10 cellular contexts compared by ENCODE assay signal in genomic region chr17:43018932-43019331, GRCh38. TPM values are rescaled to one million over a fixed set of nuclear protein-coding genes. Genes with fewer than 3 reads are reported as not detected.
A peak's percentile ranks its signal among the peaks of the same experiment; 100 is the strongest.
DNase-seq lines count a peak whose midpoint lies in the region; ATAC-seq, FAIRE-seq and TF ChIP-seq lines count a peak whose summit lies in the region.
"Had no signal": no experiment of that assay in that cellular context is flagged by ENCODE, and none has a peak within 500 bp of the region (broad histone marks: within the 10 kb centered on the region; RNA-seq: fewer than 3 reads in every experiment).

No MANE protein-coding gene starts in this region.

- H3K9me1 ChIP-seq in K562 (ENCODE audit: control insufficient read depth, insufficient read depth, low read length): peaks cover 10% of the 10 kb centered on the region

- H3K27me3 ChIP-seq in K562 (ENCODE audit: control insufficient read depth in 2 of 2, insufficient read depth in 2 of 2, low read length in 2 of 2): no peaks in the 10 kb centered on the region
- H3K27me3 ChIP-seq in naive thymus-derived CD4-positive, alpha-beta T cell (ENCODE audit: control insufficient read depth in 2 of 2, insufficient read depth in 2 of 2, low read length in 2 of 2): no peaks in the 10 kb centered on the region

- peak overlapping the region; percentile 25 for H3K4me3 Mint-ChIP-seq in natural killer cell
- no peak overlapping the region for H3K4me3 Mint-ChIP-seq in natural killer cell treated with Interleukin-12 subunit alpha and Interleukin-12 subunit beta and Interleukin-15 and Interleukin-18, amount 100 ng/mL, for 72 hours
- H3K4me3 Mint-ChIP-seq in naive thymus-derived CD4-positive, alpha-beta T cell: peak overlapping the region in 1 of 10 donors; percentile 29

- H3K9me3 ChIP-seq in K562 (replicated peaks; ENCODE audit: control insufficient read depth, insufficient read depth, low read depth, low read length): no peaks in the 10 kb centered on the region
- no peaks in the 10 kb centered on the region for H3K9me3 ChIP-seq in naive thymus-derived CD4-positive, alpha-beta T cell (ENCODE audit: control insufficient read depth in 2 of 3, low read length in 3 of 3)

- in situ Hi-C loops in K562 (cut with MboI): loop anchor here (10.0 kb wide), 1 partner anchor 296 kb away; no protein-coding TSS in a partner anchor

- no peak for TF ChIP-seq POLR2A in K562 (conservative IDR thresholded peaks at IDR 0.05)

- TF ChIP-seq CTCF in natural killer cell (IDR thresholded peaks at IDR 0.05) (no peak), K562 (IDR thresholded peaks at IDR 0.05 in 2 of 3, conservative IDR thresholded peaks at IDR 0.05 in 1 of 3; ENCODE audit: insufficient read depth in 2 of 3, low read depth in 1 of 3, low read length in 3 of 3) (no peak)

- POLR2A ChIA-PET in K562 (lab: Yijun Ruan, JAX): interaction anchor here (1.2 to 6.7 kb wide), 4 partner anchors 8 to 297 kb away, joined by 3 to 79 read pairs (median 4); no protein-coding TSS in a partner anchor
- POLR2A ChIA-PET in naive thymus-derived CD4-positive, alpha-beta T cell (lab: Charles Lee): interaction anchor here (0.7 to 1.4 kb wide), 5 partner anchors 9 to 106 kb away, joined by 3 to 4 read pairs (median 3); partner anchors contain the start of genes BRCA1 and RPL27

- ATAC-seq in natural killer cell (no peak), K562 (no peak), HG03439 (IDR thresholded peaks at IDR 0.05; ENCODE audit: unreplicated experiment) (no peak), HG03354 (IDR thresholded peaks at IDR 0.05; ENCODE audit: poor library complexity, severe bottlenecking, unreplicated experiment) (no peak)
- ATAC-seq in natural killer cell treated with Interleukin-12 subunit alpha and Interleukin-12 subunit beta and Interleukin-15 and Interleukin-18, amount 100 ng/mL, for 72 hours: no peak
- ATAC-seq in naive thymus-derived CD4-positive, alpha-beta T cell: no peak

- no peaks in the 10 kb centered on the region for H3K9me3 Mint-ChIP-seq in natural killer cell
- H3K9me3 Mint-ChIP-seq in natural killer cell treated with Interleukin-12 subunit alpha and Interleukin-12 subunit beta and Interleukin-15 and Interleukin-18, amount 100 ng/mL, for 72 hours: no peaks in the 10 kb centered on the region
- H3K9me3 Mint-ChIP-seq in naive thymus-derived CD4-positive, alpha-beta T cell: no peaks in the 10 kb centered on the region
- H3K9me3 Mint-ChIP-seq: IgD-negative memory B cell had no signal

- CTCF ChIA-PET in K562 (lab: Yijun Ruan, JAX; ENCODE audit: low intra/inter-chr PET ratio): no interaction called here
- CTCF ChIA-PET in naive thymus-derived CD4-positive, alpha-beta T cell (lab: Charles Lee): interaction anchor here (0.7 to 1.1 kb wide), 2 partner anchors 13 to 21 kb away, joined by 3 read pairs; partner anchors contain the start of genes IFI35 and RPL27

- H3K36me3 ChIP-seq in K562 (ENCODE audit: control insufficient read depth, insufficient read depth, low read length): peaks cover 49% of the 10 kb centered on the region; the same call in 2 of the 3 replicates
- peaks cover 0 to 23% (median 0%) of the 10 kb centered on the region in 3 experiments for H3K36me3 ChIP-seq in naive thymus-derived CD4-positive, alpha-beta T cell (ENCODE audit: control insufficient read depth in 2 of 3, insufficient read depth in 3 of 3, low read length in 3 of 3)

- H3K36me3 Mint-ChIP-seq in natural killer cell: no peaks in the 10 kb centered on the region
- no peaks in the 10 kb centered on the region for H3K36me3 Mint-ChIP-seq in natural killer cell treated with Interleukin-12 subunit alpha and Interleukin-12 subunit beta and Interleukin-15 and Interleukin-18, amount 100 ng/mL, for 72 hours
- H3K36me3 Mint-ChIP-seq in naive thymus-derived CD4-positive, alpha-beta T cell: peaks cover 0 to 3% (median 0%) of the 10 kb centered on the region in 5 donors

- peak overlapping the region; percentile 83; the same call in 1 of the 3 replicates for H3K27ac ChIP-seq in K562 (ENCODE audit: extremely low read depth, low read depth, low read length)
- H3K27ac ChIP-seq in naive thymus-derived CD4-positive, alpha-beta T cell (ENCODE audit: low read depth, low read length): no peak overlapping the region

- 16% methylated on average over 4 of the region's 4 CpGs for WGBS in K562 (ENCODE audit: insufficient coverage, low coverage, missing lambda C conversion rate)

- peak overlapping the region in 1 of 2 donors; percentile 68 for H3K27ac Mint-ChIP-seq in natural killer cell
- H3K27ac Mint-ChIP-seq in natural killer cell treated with Interleukin-12 subunit alpha and Interleukin-12 subunit beta and Interleukin-15 and Interleukin-18, amount 100 ng/mL, for 72 hours: peak overlapping the region in 1 of 2 donors; percentile 15
- H3K27ac Mint-ChIP-seq in naive thymus-derived CD4-positive, alpha-beta T cell: peak overlapping the region in 8 of 9 donors; percentile 34 to 86 (median 72)

- H3K27me3 Mint-ChIP-seq in natural killer cell (ENCODE audit: low read depth in 2 of 2): no peaks in the 10 kb centered on the region
- no peaks in the 10 kb centered on the region for H3K27me3 Mint-ChIP-seq in natural killer cell treated with Interleukin-12 subunit alpha and Interleukin-12 subunit beta and Interleukin-15 and Interleukin-18, amount 100 ng/mL, for 72 hours
- H3K27me3 Mint-ChIP-seq in naive thymus-derived CD4-positive, alpha-beta T cell: peaks cover 0 to 2% (median 0%) of the 10 kb centered on the region in 5 donors
- H3K27me3 Mint-ChIP-seq: IgD-negative memory B cell had no signal

- no peak overlapping the region for H3K4me3 ChIP-seq in K562
- H3K4me3 ChIP-seq in naive thymus-derived CD4-positive, alpha-beta T cell (ENCODE audit: low read length): no peak overlapping the region

- BruUV-seq in K562 (replicated peaks; lab: Mats Ljungman, UMichigan): no TSS peak

- DNase-seq in natural killer cell (no peak), K562 (ENCODE audit: extremely low read depth in 1 of 4, low spot score in 3 of 4) (no peak), NCI-H226 (no peak), HPDE6-E6E7 (ENCODE audit: extremely low spot score) (no peak)
- DNase-seq in natural killer cell treated with Interleukin-12 subunit alpha and Interleukin-12 subunit beta and Interleukin-15 and Interleukin-18, amount 100 ng/mL, for 72 hours (ENCODE audit: low spot score): no peak
- DNase-seq in naive thymus-derived CD4-positive, alpha-beta T cell: no peak

- H3K4me2 ChIP-seq in K562 (ENCODE audit: insufficient read depth, low read length): peak overlapping the region; percentile 62; the same call in 1 of the 2 replicates

- no peak overlapping the region for H2AFZ ChIP-seq in K562 (ENCODE audit: low read depth, low read length)

- TF ChIP-seq EP300 in K562 (IDR thresholded peaks at IDR 0.05; ENCODE audit: low read length): no peak

- peaks cover 40% of the 10 kb centered on the region for H3K79me2 ChIP-seq in K562 (ENCODE audit: control insufficient read depth, insufficient read depth, low read length)

- peak overlapping the region in 1 of 2 experiments; percentile 30; a peak in 1 of 4 replicates for H3K9ac ChIP-seq in K562 (ENCODE audit: insufficient read depth in 1 of 2, low read depth in 2 of 2, low read length in 2 of 2)

- TF ChIP-seq RAD21 in K562 (CRISPR knock-in tag; conservative IDR thresholded peaks at IDR 0.05 in 1 of 2, IDR thresholded peaks at IDR 0.05 in 1 of 2): no peak

- H4K20me1 ChIP-seq in K562 (replicated peaks; ENCODE audit: control insufficient read depth, insufficient read depth, low read length): peaks cover 10% of the 10 kb centered on the region; the same call in 1 of the 2 replicates

- H3K4me1 ChIP-seq in K562 (replicated peaks in 1 of 2; ENCODE audit: control insufficient read depth in 2 of 2, insufficient read depth in 2 of 2, low read length in 2 of 2): peaks cover 34 to 53% of the 10 kb centered on the region in 2 experiments
- peaks cover 15 to 20% of the 10 kb centered on the region in 2 donors for H3K4me1 ChIP-seq in naive thymus-derived CD4-positive, alpha-beta T cell (ENCODE audit: control insufficient read depth in 2 of 2, insufficient read depth in 2 of 2, low read length in 2 of 2)

- peaks cover 0 to 32% of the 10 kb centered on the region in 2 donors for H3K4me1 Mint-ChIP-seq in natural killer cell
- peaks cover 6 to 24% of the 10 kb centered on the region in 2 donors for H3K4me1 Mint-ChIP-seq in natural killer cell treated with Interleukin-12 subunit alpha and Interleukin-12 subunit beta and Interleukin-15 and Interleukin-18, amount 100 ng/mL, for 72 hours (ENCODE audit: low read depth in 2 of 2)
- H3K4me1 Mint-ChIP-seq in naive thymus-derived CD4-positive, alpha-beta T cell: peaks cover 8 to 33% (median 29%) of the 10 kb centered on the region in 7 donors

- intact Hi-C loops in natural killer cell (cut with micrococcal nuclease): no loop called here
- intact Hi-C loops in K562 (cut with micrococcal nuclease): no loop called here
- intact Hi-C loops in naive thymus-derived CD4-positive, alpha-beta T cell (cut with micrococcal nuclease): no loop called here

- no peak for FAIRE-seq in K562 (lab: Jason Lieb, UNC)
- FAIRE-seq: small intestine had no signal

RNA-seq across cellular contexts. Expression of gene VAT1, which starts 3.3 kb away (rescaled TPM):
- total RNA-seq in natural killer cell: 10 to 100 TPM; 21.1 to 32.1 (median 31.9) TPM
- total RNA-seq in natural killer cell treated with Interleukin-12 subunit alpha and Interleukin-12 subunit beta and Interleukin-15 and Interleukin-18, amount 100 ng/mL, for 72 hours: 10 to 100 TPM in 1 of 2 donors, 1 to 10 TPM in 1; 9.0 to 19.0 TPM
- total RNA-seq in K562 (2011; cell fraction: chromatin; rRNA removed; ENCODE audit: low replicate concordance): 30.5 and 61.9 TPM in 2 replicates
- total RNA-seq in K562 (2011; cell fraction: nucleolus; rRNA removed): 43.8 and 46.4 TPM in 2 replicates
- 40.5 and 42.9 TPM in 2 replicates for total RNA-seq in K562 (2011; cell fraction: nucleoplasm; rRNA removed)
- 72.5 and 96.7 TPM in 2 replicates for total RNA-seq in K562 (2014; rRNA removed)
- total RNA-seq in K562 (2014; rRNA removed; fragmentation: Illumina TruSeq; extraction: Trizol): 58.6 and 60.6 TPM in 2 replicates
- total RNA-seq in K562 (2015; rRNA removed; fragmentation: Illumina TruSeq; extraction: Trizol): 94.7 and 97.8 TPM in 2 replicates
- total RNA-seq in K562 (2021): 141 and 153 TPM in 2 replicates
- 46.3 and 61.6 TPM in 2 replicates for polyA plus RNA-seq in K562 (2011; rRNA removed)
- 43.4 and 85.3 TPM in 2 replicates for polyA plus RNA-seq in K562 (2011; cell fraction: cytosol; rRNA removed)
- polyA plus RNA-seq in K562 (2011; cell fraction: nucleus; rRNA removed): 24.4 and 32.6 TPM in 2 replicates
- polyA plus RNA-seq in K562 (2012): 310 and 384 TPM in 2 replicates
- 108 and 109 TPM in 2 replicates for polyA plus RNA-seq in K562 (2014; fragmentation: Illumina TruSeq; extraction: Trizol)
- polyA plus RNA-seq in K562 (2014; fragmentation: Nextera tagmentation; extraction: Ambion mirVana): 10 to 100 TPM; 29.4 to 46.0 TPM
- polyA plus RNA-seq in K562 (2014; rRNA removed): 62.2 and 66.7 TPM in 2 replicates
- 83.5 and 143 TPM in 2 replicates for polyA minus RNA-seq in K562 (2011; rRNA and poly(A)+ RNA removed)
- polyA minus RNA-seq in K562 (2011; cell fraction: cytosol; rRNA and poly(A)+ RNA removed): 71.9 and 78.2 TPM in 2 replicates
- polyA minus RNA-seq in K562 (2011; cell fraction: nucleus; rRNA and poly(A)+ RNA removed): 13.9 and 17.1 TPM in 2 replicates
- 10 to 100 TPM; 12.8 to 50.9 (median 34.9) TPM for total RNA-seq in naive thymus-derived CD4-positive, alpha-beta T cell
- polyA plus RNA-seq in naive thymus-derived CD4-positive, alpha-beta T cell: 10 to 100 TPM; 34.9 to 52.3 TPM

RNA-seq across cellular contexts. Expression of gene RND2, which starts 6.1 kb away (rescaled TPM):
- total RNA-seq in natural killer cell (under 1 TPM; 0.12 to 0.58 (median 0.14) TPM), K562 (2014; rRNA removed) (0.68 and 1.3 TPM in 2 replicates), K562 (2014; rRNA removed; fragmentation: Illumina TruSeq; extraction: Trizol) (0.98 and 0.99 TPM in 2 replicates), K562 (2015; rRNA removed; fragmentation: Illumina TruSeq; extraction: Trizol) (1.4 TPM in 2 replicates), K562 (2021) (1.8 TPM in 2 replicates)
- not detected for total RNA-seq in natural killer cell treated with Interleukin-12 subunit alpha and Interleukin-12 subunit beta and Interleukin-15 and Interleukin-18, amount 100 ng/mL, for 72 hours
- total RNA-seq in K562 (2011; cell fraction: chromatin; rRNA removed; ENCODE audit: low replicate concordance): 0.55 and 1.2 TPM in 2 replicates
- total RNA-seq in K562 (2011; cell fraction: nucleolus; rRNA removed): 0.53 and 0.83 TPM in 2 replicates
- total RNA-seq in K562 (2011; cell fraction: nucleoplasm; rRNA removed): 0.88 and 1.5 TPM in 2 replicates
- polyA plus RNA-seq in K562 (2011; rRNA removed) (1.4 and 1.9 TPM in 2 replicates), K562 (2014; fragmentation: Illumina TruSeq; extraction: Trizol) (1.3 TPM in 2 replicates), K562 (2014; fragmentation: Nextera tagmentation; extraction: Ambion mirVana) (under 1 TPM; 0.15 to 0.39 TPM), K562 (2014; rRNA removed) (0.77 and 1.8 TPM in 2 replicates)
- polyA plus RNA-seq in K562 (2011; cell fraction: cytosol; rRNA removed): 1.7 and 2.9 TPM in 2 replicates
- 1.1 and 1.3 TPM in 2 replicates for polyA plus RNA-seq in K562 (2011; cell fraction: nucleus; rRNA removed)
- polyA plus RNA-seq in K562 (2012): 1.4 and 2.6 TPM in 2 replicates
- 1.1 and 1.8 TPM in 2 replicates for polyA minus RNA-seq in K562 (2011; rRNA and poly(A)+ RNA removed)
- 0.48 and 0.64 TPM in 2 replicates for polyA minus RNA-seq in K562 (2011; cell fraction: cytosol; rRNA and poly(A)+ RNA removed)
- polyA minus RNA-seq in K562 (2011; cell fraction: nucleus; rRNA and poly(A)+ RNA removed): 0.11 and 0.13 TPM in 2 replicates
- under 1 TPM in 4 of 5 experiments, not detected in 1; 0.08 to 0.74 (median 0.38) TPM for total RNA-seq in naive thymus-derived CD4-positive, alpha-beta T cell
- under 1 TPM; 0.15 to 0.33 TPM for polyA plus RNA-seq in naive thymus-derived CD4-positive, alpha-beta T cell

RNA-seq across cellular contexts. Expression of gene IFI35, which starts 12.3 kb away (rescaled TPM):
- total RNA-seq in natural killer cell (10 to 100 TPM; 50.0 to 66.8 (median 59.4) TPM), K562 (2014; rRNA removed) (11.7 and 13.9 TPM in 2 replicates), K562 (2014; rRNA removed; fragmentation: Illumina TruSeq; extraction: Trizol) (3.9 and 4.7 TPM in 2 replicates), K562 (2015; rRNA removed; fragmentation: Illumina TruSeq; extraction: Trizol) (8.4 and 9.4 TPM in 2 replicates), K562 (2021) (10.6 TPM in 2 replicates)
- total RNA-seq in natural killer cell treated with Interleukin-12 subunit alpha and Interleukin-12 subunit beta and Interleukin-15 and Interleukin-18, amount 100 ng/mL, for 72 hours: 10 to 100 TPM; 65.0 to 82.7 TPM
- 4.9 and 13.4 TPM in 2 replicates for total RNA-seq in K562 (2011; cell fraction: chromatin; rRNA removed; ENCODE audit: low replicate concordance)
- 12.0 and 15.2 TPM in 2 replicates for total RNA-seq in K562 (2011; cell fraction: nucleolus; rRNA removed)
- 8.1 and 8.3 TPM in 2 replicates for total RNA-seq in K562 (2011; cell fraction: nucleoplasm; rRNA removed)
- polyA plus RNA-seq in K562 (2011; rRNA removed) (5.3 and 7.5 TPM in 2 replicates), K562 (2014; fragmentation: Illumina TruSeq; extraction: Trizol) (11.3 TPM in 2 replicates), K562 (2014; fragmentation: Nextera tagmentation; extraction: Ambion mirVana) (10 to 100 TPM in 1 of 2 experiments, 1 to 10 TPM in 1; 4.4 to 10.2 TPM), K562 (2014; rRNA removed) (12.0 and 13.1 TPM in 2 replicates)
- polyA plus RNA-seq in K562 (2011; cell fraction: cytosol; rRNA removed): 8.4 and 15.8 TPM in 2 replicates
- polyA plus RNA-seq in K562 (2011; cell fraction: nucleus; rRNA removed): 8.6 and 12.3 TPM in 2 replicates
- 16.2 and 33.1 TPM in 2 replicates for polyA plus RNA-seq in K562 (2012)
- 2.5 and 4.1 TPM in 2 replicates for polyA minus RNA-seq in K562 (2011; rRNA and poly(A)+ RNA removed)
- 2.3 and 3.0 TPM in 2 replicates for polyA minus RNA-seq in K562 (2011; cell fraction: cytosol; rRNA and poly(A)+ RNA removed)
- 3.2 and 3.3 TPM in 2 replicates for polyA minus RNA-seq in K562 (2011; cell fraction: nucleus; rRNA and poly(A)+ RNA removed)
- total RNA-seq in naive thymus-derived CD4-positive, alpha-beta T cell: 100 to 1,000 TPM in 1 of 5 experiments, 10 to 100 TPM in 4; 23.5 to 145 (median 32.1) TPM
- 10 to 100 TPM; 49.8 to 50.6 TPM for polyA plus RNA-seq in naive thymus-derived CD4-positive, alpha-beta T cell

RNA-seq across cellular contexts. Expression of gene RPL27, which starts 20.7 kb away (rescaled TPM):
- total RNA-seq in natural killer cell (100 to 1,000 TPM; 555 to 671 (median 608) TPM), K562 (2014; rRNA removed) (2,067 and 2,551 TPM in 2 replicates), K562 (2014; rRNA removed; fragmentation: Illumina TruSeq; extraction: Trizol) (2,142 and 2,848 TPM in 2 replicates), K562 (2015; rRNA removed; fragmentation: Illumina TruSeq; extraction: Trizol) (2,702 and 3,023 TPM in 2 replicates), K562 (2021) (1,539 and 1,728 TPM in 2 replicates)
- 100 to 1,000 TPM; 619 to 763 TPM for total RNA-seq in natural killer cell treated with Interleukin-12 subunit alpha and Interleukin-12 subunit beta and Interleukin-15 and Interleukin-18, amount 100 ng/mL, for 72 hours
- 253 and 412 TPM in 2 replicates for total RNA-seq in K562 (2011; cell fraction: chromatin; rRNA removed; ENCODE audit: low replicate concordance)
- 1,095 and 1,098 TPM in 2 replicates for total RNA-seq in K562 (2011; cell fraction: nucleolus; rRNA removed)
- 971 and 1,742 TPM in 2 replicates for total RNA-seq in K562 (2011; cell fraction: nucleoplasm; rRNA removed)
- polyA plus RNA-seq in K562 (2011; rRNA removed) (5,002 and 6,155 TPM in 2 replicates), K562 (2014; fragmentation: Illumina TruSeq; extraction: Trizol) (4,115 and 4,591 TPM in 2 replicates), K562 (2014; fragmentation: Nextera tagmentation; extraction: Ambion mirVana) (1,000 to 10,000 TPM; 3,710 to 4,120 TPM), K562 (2014; rRNA removed) (3,174 and 4,926 TPM in 2 replicates)
- polyA plus RNA-seq in K562 (2011; cell fraction: cytosol; rRNA removed): 2,939 and 4,172 TPM in 2 replicates
- polyA plus RNA-seq in K562 (2011; cell fraction: nucleus; rRNA removed): 1,268 and 1,390 TPM in 2 replicates
- polyA plus RNA-seq in K562 (2012): 3,200 and 4,932 TPM in 2 replicates
- polyA minus RNA-seq in K562 (2011; rRNA and poly(A)+ RNA removed): 945 and 1,386 TPM in 2 replicates
- 577 and 776 TPM in 2 replicates for polyA minus RNA-seq in K562 (2011; cell fraction: cytosol; rRNA and poly(A)+ RNA removed)
- 198 and 385 TPM in 2 replicates for polyA minus RNA-seq in K562 (2011; cell fraction: nucleus; rRNA and poly(A)+ RNA removed)
- total RNA-seq in naive thymus-derived CD4-positive, alpha-beta T cell: 1,000 to 10,000 TPM in 4 of 5 experiments, 100 to 1,000 TPM in 1; 951 to 1,861 (median 1,662) TPM
- 1,000 to 10,000 TPM; 2,130 to 2,713 TPM for polyA plus RNA-seq in naive thymus-derived CD4-positive, alpha-beta T cell

RNA-seq across cellular contexts. Expression of gene RUNDC1, which starts 38.6 kb away (rescaled TPM):
- 10 to 100 TPM; 11.6 to 15.8 (median 14.6) TPM for total RNA-seq in natural killer cell
- total RNA-seq in natural killer cell treated with Interleukin-12 subunit alpha and Interleukin-12 subunit beta and Interleukin-15 and Interleukin-18, amount 100 ng/mL, for 72 hours: 10 to 100 TPM; 17.9 to 19.0 TPM
- total RNA-seq in K562 (2011; cell fraction: chromatin; rRNA removed; ENCODE audit: low replicate concordance): 45.7 and 57.8 TPM in 2 replicates
- total RNA-seq in K562 (2011; cell fraction: nucleolus; rRNA removed): 36.1 and 40.2 TPM in 2 replicates
- 40.8 and 43.7 TPM in 2 replicates for total RNA-seq in K562 (2011; cell fraction: nucleoplasm; rRNA removed)
- total RNA-seq in K562 (2014; rRNA removed): 9.4 and 12.0 TPM in 2 replicates
- total RNA-seq in K562 (2014; rRNA removed; fragmentation: Illumina TruSeq; extraction: Trizol): 6.3 and 6.6 TPM in 2 replicates
- 9.0 and 9.4 TPM in 2 replicates for total RNA-seq in K562 (2015; rRNA removed; fragmentation: Illumina TruSeq; extraction: Trizol)
- total RNA-seq in K562 (2021): 11.1 and 12.5 TPM in 2 replicates
- 8.1 and 10.5 TPM in 2 replicates for polyA plus RNA-seq in K562 (2011; rRNA removed)
- 5.6 and 8.2 TPM in 2 replicates for polyA plus RNA-seq in K562 (2011; cell fraction: cytosol; rRNA removed)
- 7.3 and 11.3 TPM in 2 replicates for polyA plus RNA-seq in K562 (2011; cell fraction: nucleus; rRNA removed)
- 10.6 and 11.1 TPM in 2 replicates for polyA plus RNA-seq in K562 (2012)
- 10.5 and 12.6 TPM in 2 replicates for polyA plus RNA-seq in K562 (2014; fragmentation: Illumina TruSeq; extraction: Trizol)
- 1 to 10 TPM; 3.4 to 3.6 TPM for polyA plus RNA-seq in K562 (2014; fragmentation: Nextera tagmentation; extraction: Ambion mirVana)
- polyA plus RNA-seq in K562 (2014; rRNA removed): 8.3 and 8.8 TPM in 2 replicates
- 12.3 and 18.9 TPM in 2 replicates for polyA minus RNA-seq in K562 (2011; rRNA and poly(A)+ RNA removed)
- polyA minus RNA-seq in K562 (2011; cell fraction: cytosol; rRNA and poly(A)+ RNA removed): 4.2 and 8.2 TPM in 2 replicates
- polyA minus RNA-seq in K562 (2011; cell fraction: nucleus; rRNA and poly(A)+ RNA removed): 5.3 and 8.8 TPM in 2 replicates
- total RNA-seq in naive thymus-derived CD4-positive, alpha-beta T cell: 10 to 100 TPM; 12.2 to 21.4 (median 19.4) TPM
- polyA plus RNA-seq in naive thymus-derived CD4-positive, alpha-beta T cell: 10 to 100 TPM; 13.2 to 17.0 TPM
